Comparison of ENCODE assay signal across 8 cellular contexts in genomic region chr2:160994141-160995002, GRCh38.
DNase-seq lines count a peak whose midpoint lies in the region; ATAC-seq lines count a peak whose summit lies in the region.

No MANE protein-coding gene starts in this region.

- H3K27ac Mint-ChIP-seq in central memory CD8-positive, alpha-beta T cell (ENCODE audit: low read depth) = no peak overlapping the region

- H3K27me3 Mint-ChIP-seq in central memory CD8-positive, alpha-beta T cell = no peaks in the 10 kb centered on the region

- no peak overlapping the region for H3K4me3 Mint-ChIP-seq in central memory CD8-positive, alpha-beta T cell

- H3K36me3 Mint-ChIP-seq in central memory CD8-positive, alpha-beta T cell (ENCODE audit: insufficient read depth) = no peaks in the 10 kb centered on the region

- H3K9me3 Mint-ChIP-seq in central memory CD8-positive, alpha-beta T cell = no peaks in the 10 kb centered on the region

- DNase-seq in AG20443 (ENCODE audit: low spot score) (peak; percentile 81), NCI-H2227 treated with DMSO at 0.1 percent for 48 hours (lab: John Stamatoyannopoulos, UW) (peak; percentile 88), left kidney (ENCODE audit: low read depth, low spot score) (peak; percentile 92)
- peak; percentile 62 for DNase-seq in activated CD4-positive, CD25-positive, alpha-beta regulatory T cell treated with anti-CD3 and anti-CD28 coated beads, Interleukin-2, amount 50 U/mL, for 16 hours (ENCODE audit: low read depth, low spot score)
- peak; percentile 50 to 63 for DNase-seq in central memory CD8-positive, alpha-beta T cell (ENCODE audit: low spot score in 2 of 2)
- peak; percentile 75 for DNase-seq in stimulated activated CD4-positive, alpha-beta T cell treated with anti-CD3 and anti-CD28 coated beads, Interleukin-2, amount 100 ng/mL, for 4 hours (ENCODE audit: low read depth)

- ATAC-seq in GM18907 (IDR thresholded peaks at IDR 0.05; ENCODE audit: unreplicated experiment) = peak; percentile 94
- ATAC-seq in HG03135 (IDR thresholded peaks at IDR 0.05; ENCODE audit: unreplicated experiment) = peak; percentile 83
- ATAC-seq in central memory CD8-positive, alpha-beta T cell (replicated peaks; ENCODE audit: extremely low read depth, poor library complexity, severe bottlenecking) = peak; percentile 79

- H3K4me1 Mint-ChIP-seq in central memory CD8-positive, alpha-beta T cell = peaks cover 14% of the 10 kb centered on the region

Comparison
In these comparisons a context has a peak if more than half of its experiments do, and no peak if none do; other contexts are left out.
1. Peak in every context shown above with its lines: DNase-seq and ATAC-seq.